Comparison of ENCODE assay signal across 20 cellular contexts in the genomic region with DNA sequence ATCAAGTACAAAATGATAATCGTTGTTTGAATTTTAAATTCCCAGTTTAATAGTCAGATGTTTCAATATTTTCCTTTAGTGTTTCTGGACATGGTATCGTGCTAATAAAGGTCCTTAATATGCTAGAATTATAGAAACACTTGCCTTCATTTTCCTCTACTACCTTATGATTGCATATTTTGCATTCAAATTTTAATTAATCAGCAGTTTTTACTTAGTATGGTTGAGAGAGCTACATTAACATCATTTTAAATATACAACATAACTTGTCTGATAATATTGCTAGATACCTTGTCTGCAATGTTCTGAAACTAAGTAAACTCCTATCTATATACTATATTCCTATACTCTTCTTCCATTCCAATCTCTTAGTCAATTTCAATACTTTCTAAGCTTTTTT.
DNase-seq lines count a peak whose midpoint lies in the region; ATAC-seq, FAIRE-seq and TF ChIP-seq lines count a peak whose summit lies in the region.
"Had no signal": no experiment of that assay in that cellular context is flagged by ENCODE, and none has a peak within 500 bp of the region (broad histone marks: within the 10 kb centered on the region; RNA-seq: fewer than 3 reads in every experiment).

No MANE protein-coding gene starts in this region.

- H3K27me3 ChIP-seq in HepG2 (ENCODE audit: control insufficient read depth in 1 of 2, insufficient read depth in 2 of 2, low read length in 2 of 2), result no peaks in the 10 kb centered on the region
- H3K27me3 ChIP-seq in right lobe of liver, result no peaks in the 10 kb centered on the region
- no peaks in the 10 kb centered on the region for H3K27me3 ChIP-seq in IMR-90 (ENCODE audit: control insufficient read depth, insufficient read depth, low read length)
- H3K27me3 ChIP-seq in WERI-Rb-1 (ENCODE audit: insufficient read depth, low read depth, severe bottlenecking), result no peaks in the 10 kb centered on the region
- H3K27me3 ChIP-seq: BE2C, BLaER1 had no signal

- no peak overlapping the region for H2AFZ ChIP-seq in HepG2 (ENCODE audit: low read length)
- H2AFZ ChIP-seq in IMR-90 (replicated peaks; ENCODE audit: low read length, poor library complexity), result no peak overlapping the region

- H3K36me3 ChIP-seq in HepG2 (replicated peaks in 1 of 2; ENCODE audit: control insufficient read depth in 1 of 2, insufficient read depth in 2 of 2, low read length in 2 of 2) (no peaks in the 10 kb centered on the region), right lobe of liver (no peaks in the 10 kb centered on the region), IMR-90 (ENCODE audit: control insufficient read depth, insufficient read depth, low read length) (no peaks in the 10 kb centered on the region), kidney (ENCODE audit: control insufficient read depth in 1 of 2, insufficient read depth in 2 of 2, low read length in 2 of 2) (no peaks in the 10 kb centered on the region), WERI-Rb-1 (no peaks in the 10 kb centered on the region)
- H3K36me3 ChIP-seq: BE2C, BLaER1 had no signal

- H3K23ac ChIP-seq in IMR-90 (ENCODE audit: low read depth, low read length), result no peak overlapping the region

- no peak for TF ChIP-seq POLR2A in HepG2 (IDR thresholded peaks at IDR 0.05; ENCODE audit: insufficient read depth in 1 of 2, low read depth in 2 of 2, low read length in 2 of 2)
- TF ChIP-seq POLR2A in right lobe of liver (IDR thresholded peaks at IDR 0.05), result no peak
- no peak for TF ChIP-seq POLR2A in IMR-90 (IDR thresholded peaks at IDR 0.05; ENCODE audit: low read depth, low read length)

- no peak overlapping the region for H3K9ac ChIP-seq in HepG2 (ENCODE audit: insufficient read depth, low read depth, low read length)
- H3K9ac ChIP-seq in IMR-90 (ENCODE audit: low read depth, low read length), result no peak overlapping the region
- no peak overlapping the region for H3K9ac ChIP-seq in kidney (ENCODE audit: low read length in 2 of 2)
- H3K9ac ChIP-seq: BLaER1 had no signal

- H3K79me1 ChIP-seq in IMR-90 (ENCODE audit: low read depth in 1 of 2, low read length in 2 of 2), result no peaks in the 10 kb centered on the region

- TF ChIP-seq CTCF in HepG2 (CRISPR knock-in tag; IDR thresholded peaks at IDR 0.05), result no peak
- no peak for TF ChIP-seq CTCF in right lobe of liver (IDR thresholded peaks at IDR 0.05)
- TF ChIP-seq CTCF in IMR-90 (conservative IDR thresholded peaks at IDR 0.05; ENCODE audit: low read depth, low read length), result no peak
- no peak for TF ChIP-seq CTCF in kidney (IDR thresholded peaks at IDR 0.05; ENCODE audit: borderline replicate concordance, extremely low read depth, insufficient read depth)
- no peak for TF ChIP-seq CTCF in WERI-Rb-1 (IDR thresholded peaks at IDR 0.05; ENCODE audit: low read depth, low read length)

- H3K4me1 ChIP-seq in HepG2 (ENCODE audit: insufficient read depth, low read length) (no peaks in the 10 kb centered on the region), right lobe of liver (no peaks in the 10 kb centered on the region), IMR-90 (ENCODE audit: control insufficient read depth, insufficient read depth, low read length) (no peaks in the 10 kb centered on the region), kidney (ENCODE audit: control insufficient read depth in 1 of 2, insufficient read depth in 1 of 2, low read depth in 1 of 2, low read length in 2 of 2) (no peaks in the 10 kb centered on the region)
- H3K4me1 ChIP-seq: BE2C, BLaER1 had no signal

- FAIRE-seq in HepG2 (lab: Jason Lieb, UNC) (no peak), kidney (lab: Jason Lieb, UNC) (peak; percentile 3)
- FAIRE-seq: G401.6, GM12891, GM19239 had no signal

- H3K9me1 ChIP-seq in IMR-90 (ENCODE audit: insufficient read depth, low read length), result no peaks in the 10 kb centered on the region

- in situ Hi-C loops in HepG2 (cut with HindIII; ENCODE audit: extremely low pct_ligation_motif_present, low pct_unique_long_range_greater_than_20kb) (no loop called here), IMR-90 (cut with MboI; ENCODE audit: low sequenced_read_pairs) (no loop called here)

- no peak overlapping the region for H4K5ac ChIP-seq in IMR-90 (ENCODE audit: low read depth, low read length)

- no peak overlapping the region for H2BK20ac ChIP-seq in IMR-90 (ENCODE audit: low read depth, low read length)

- CTCF ChIA-PET in HepG2 (lab: Yijun Ruan, JAX; ENCODE audit: low intra/inter-chr PET ratio, low total read pairs), result no interaction called here
- CTCF ChIA-PET in IMR-90 (lab: Yijun Ruan, JAX), result no interaction called here

- no peak overlapping the region for H3K4ac ChIP-seq in IMR-90 (ENCODE audit: low read depth, low read length)

- intact Hi-C loops in HepG2 (cut with micrococcal nuclease; ENCODE audit: unreplicated experiment), result no loop called here
- intact Hi-C loops in right lobe of liver (cut with DNase I), result no loop called here
- intact Hi-C loops in IMR-90 (cut with micrococcal nuclease), result no loop called here
- intact Hi-C loops in kidney (cut with DNase I), result no loop called here

- H3K4me2 ChIP-seq in HepG2 (ENCODE audit: low read depth, low read length), result no peak overlapping the region
- H3K4me2 ChIP-seq in IMR-90 (ENCODE audit: low read depth, low read length), result no peak overlapping the region
- H3K4me2 ChIP-seq: BLaER1 had no signal

- no peak overlapping the region for H2AK5ac ChIP-seq in IMR-90 (ENCODE audit: low read depth, low read length)

- H3K18ac ChIP-seq in IMR-90 (ENCODE audit: low read depth, low read length), result no peak overlapping the region

- POLR2A ChIA-PET in HepG2 (lab: Yijun Ruan, JAX), result no interaction called here
- POLR2A ChIA-PET in IMR-90 (lab: Charles Lee; ENCODE audit: unreplicated experiment), result no interaction called here

- H3K27ac ChIP-seq in HepG2 (ENCODE audit: extremely low read length, insufficient read depth, low read length) (no peak overlapping the region), right lobe of liver (no peak overlapping the region), IMR-90 (ENCODE audit: insufficient read depth, low read length) (no peak overlapping the region), kidney (ENCODE audit: low read depth in 2 of 2, low read length in 2 of 2) (no peak overlapping the region), WERI-Rb-1 (no peak overlapping the region)
- H3K27ac ChIP-seq: 22Rv1, BLaER1 had no signal

- H2BK15ac ChIP-seq in IMR-90 (ENCODE audit: low read depth, low read length), result no peak overlapping the region

- H4K91ac ChIP-seq in IMR-90 (ENCODE audit: insufficient read depth, low read depth, low read length), result no peak overlapping the region

- DNase-seq in HepG2 (ENCODE audit: low spot score) (no peak), right lobe of liver (no peak), IMR-90 (no peak), kidney (no peak), WERI-Rb-1 (no peak)
- DNase-seq: ACHN; BE2C; C1 segment of cervical spinal cord; CD4-positive, alpha-beta memory T cell; CD4-positive, CD25-positive, alpha-beta regulatory T cell; CD8-positive, alpha-beta memory T cell; COR-L47; DMS79 treated with DMSO at 0.1 percent for 48 hours; GF-D8 had no signal

- H3K79me2 ChIP-seq in HepG2 (ENCODE audit: insufficient read depth, low read length), result no peaks in the 10 kb centered on the region

- H3K9me3 ChIP-seq in HepG2 (ENCODE audit: low read length), result no peaks in the 10 kb centered on the region
- no peaks in the 10 kb centered on the region for H3K9me3 ChIP-seq in right lobe of liver
- H3K9me3 ChIP-seq in IMR-90 (ENCODE audit: control insufficient read depth, insufficient read depth, low read length), result no peaks in the 10 kb centered on the region
- no peaks in the 10 kb centered on the region for H3K9me3 ChIP-seq in kidney (ENCODE audit: control insufficient read depth in 1 of 2, low read length in 2 of 2)
- H3K9me3 ChIP-seq in WERI-Rb-1 (ENCODE audit: severe bottlenecking), result peaks cover 2% of the 10 kb centered on the region
- H3K9me3 ChIP-seq: BE2C, BLaER1 had no signal

- dilution Hi-C loops in IMR-90 (cut with HindIII; ENCODE audit: low sequenced_read_pairs, unreplicated experiment), result no loop called here

- TF ChIP-seq RAD21 in HepG2 (CRISPR knock-in tag; IDR thresholded peaks at IDR 0.05) (no peak), IMR-90 (IDR thresholded peaks at IDR 0.05; ENCODE audit: low read length) (no peak)

- no peak for ATAC-seq in HepG2
- ATAC-seq in right lobe of liver, result no peak
- no peak for ATAC-seq in IMR-90 (ENCODE audit: low read depth)
- no peak for ATAC-seq in GM21717 (IDR thresholded peaks at IDR 0.05; ENCODE audit: unreplicated experiment)

- TF ChIP-seq EP300 in HepG2 (IDR thresholded peaks at IDR 0.05; ENCODE audit: low read depth in 2 of 2, low read length in 2 of 2) (no peak), HepG2 (CRISPR knock-in tag; IDR thresholded peaks at IDR 0.05; ENCODE audit: borderline replicate concordance) (no peak)

- no peak overlapping the region for H3K56ac ChIP-seq in IMR-90 (ENCODE audit: extremely low read depth, insufficient read depth, low read length)

- no TSS peak for BruUV-seq in HepG2 (replicated peaks; lab: Mats Ljungman, UMichigan)
- BruUV-seq in IMR-90 (replicated peaks; lab: Mats Ljungman, UMichigan), result no TSS peak

- H4K20me1 ChIP-seq in HepG2 (ENCODE audit: insufficient read depth, low read length) (no peaks in the 10 kb centered on the region), IMR-90 (ENCODE audit: insufficient read depth, low read length) (no peaks in the 10 kb centered on the region)
- H4K20me1 ChIP-seq: BLaER1 had no signal

- H3K4me3 ChIP-seq in HepG2 (replicated peaks in 1 of 3; ENCODE audit: insufficient read depth in 1 of 3, low read depth in 2 of 3, low read length in 3 of 3) (no peak overlapping the region), right lobe of liver (no peak overlapping the region), IMR-90 (ENCODE audit: insufficient read depth, low read depth, low read length) (no peak overlapping the region), kidney (ENCODE audit: low read length in 2 of 2) (no peak overlapping the region), WERI-Rb-1 (ENCODE audit: low read depth, low read length) (no peak overlapping the region)
- H3K4me3 ChIP-seq: BLaER1 had no signal

- H4K8ac ChIP-seq in IMR-90 (ENCODE audit: low read depth in 2 of 2, low read length in 2 of 2), result no peak overlapping the region

- H2AK9ac ChIP-seq in IMR-90 (replicated peaks; ENCODE audit: low read depth, low read length, poor library complexity), result no peak overlapping the region

- H2BK5ac ChIP-seq in IMR-90 (ENCODE audit: low read depth, low read length, poor library complexity, severe bottlenecking), result no peak overlapping the region

- H3K14ac ChIP-seq in IMR-90 (replicated peaks; ENCODE audit: low read depth, low read length), result no peak overlapping the region

- 0% methylated on average over 2 of the region's 2 CpGs for WGBS in HepG2 (ENCODE audit: low lambda C conversion rate)
- WGBS in right lobe of liver (ENCODE audit: insufficient coverage, low coverage, low lambda C conversion rate, missing lambda C conversion rate), result 70% methylated on average over 2 of the region's 2 CpGs
- no CpG with 5 or more reads among the region's 2 CpGs for WGBS in IMR-90 (ENCODE audit: extremely low coverage in 2 of 2, insufficient read length in 1 of 2), 2 experiments

- H2BK120ac ChIP-seq in IMR-90 (ENCODE audit: low read depth, low read length), result no peak overlapping the region

TF ChIP-seq in HepG2, 621 proteins besides CTCF, POLR2A, EP300 and RAD21 (continues in another document):
- TF ChIP-seq TEAD3 (CRISPR knock-in tag; optimal IDR thresholded peaks at IDR 0.05; ENCODE audit: borderline replicate concordance), result no peak

TF ChIP-seq in IMR-90, 13 proteins besides CTCF, POLR2A, EP300 and RAD21 (continues in another document):
- no peak for TF ChIP-seq FOS (IDR thresholded peaks at IDR 0.05; ENCODE audit: low read depth, low read length)
